In genomic region chr7:138886501-138886917, GRCh38 we compare ENCODE assay signal across 8 cellular contexts.
DNase-seq lines count a peak whose midpoint lies in the region; ATAC-seq, FAIRE-seq and TF ChIP-seq lines count a peak whose summit lies in the region.

No MANE protein-coding gene starts in this region.

- intact Hi-C loops in heart left ventricle (cut with DNase I) (loop anchor here in 9 of 10 donors (2.0 to 10.0 kb wide), 5 partner anchors 94 to 191 kb away; partner anchors contain the start of gene KIAA1549 (in 8 of the 9)), left ventricle myocardium superior (cut with micrococcal nuclease) (loop anchor here (5.0 kb wide), 1 partner anchor 191 kb away; no protein-coding TSS in a partner anchor), OCI-LY7 (cut with micrococcal nuclease; ENCODE audit: unreplicated experiment) (no loop called here), left lung (cut with DNase I) (loop anchor here in 1 of 2 donors (10.0 kb wide), 1 partner anchor 98 kb away; the partner anchor contains the start of gene KIAA1549)

- ATAC-seq in heart left ventricle (peak in 2 of 4 donors; percentile 28 to 47), left ventricle myocardium superior (no peak), GM21528 (IDR thresholded peaks at IDR 0.05; ENCODE audit: low FRiP score, unreplicated experiment) (peak; percentile 83), left lung (peak; percentile 84)

- DNase-seq in heart left ventricle = peak in 1 of 5 donors; percentile 26
- no peak for DNase-seq in left ventricle myocardium superior
- peak; percentile 58 for DNase-seq in HTR-8/SVneo (ENCODE audit: insufficient read length, low spot score)
- DNase-seq in OCI-LY7 (ENCODE audit: low spot score) = peak; percentile 77
- DNase-seq in astrocyte of the hippocampus (ENCODE audit: low read depth, low spot score) = peak; percentile 78
- no peak for DNase-seq in left lung
- peak in 1 of 2 donors; percentile 92 for DNase-seq in tibial nerve (ENCODE audit: low spot score in 2 of 2)

- H3K4me1 ChIP-seq in heart left ventricle = peaks cover 0 to 10% (median under 1%) of the 10 kb centered on the region in 12 donors
- no peaks in the 10 kb centered on the region for H3K4me1 ChIP-seq in OCI-LY7 (ENCODE audit: insufficient read depth, low read length, poor library complexity, severe bottlenecking)
- H3K4me1 ChIP-seq in left lung = no peaks in the 10 kb centered on the region
- peaks cover 0 to 19% (median 0%) of the 10 kb centered on the region in 4 donors for H3K4me1 ChIP-seq in tibial nerve

- H3K9me3 ChIP-seq in heart left ventricle (no peaks in the 10 kb centered on the region), OCI-LY7 (ENCODE audit: low read length) (no peaks in the 10 kb centered on the region), left lung (no peaks in the 10 kb centered on the region), tibial nerve (no peaks in the 10 kb centered on the region)

- BruUV-seq in OCI-LY7 (replicated peaks; lab: Mats Ljungman, UMichigan) = no TSS peak

- H3K79me2 ChIP-seq in OCI-LY7 (ENCODE audit: insufficient read depth, low read depth, low read length) = no peaks in the 10 kb centered on the region

- no peak overlapping the region for H3K4me2 ChIP-seq in OCI-LY7 (ENCODE audit: low read length)

- CTCF ChIA-PET in OCI-LY7 (lab: Charles Lee; ENCODE audit: unreplicated experiment) = interaction anchor here (1.0 to 1.5 kb wide), 2 partner anchors 9 to 13 kb away, joined by 3 to 5 read pairs; no protein-coding TSS in a partner anchor

- 39 to 60% (median 52%) methylated on average over 4 of the region's 4 CpGs for WGBS in heart left ventricle, 4 donors
- WGBS in tibial nerve, 2 donors = 26% methylated on average over 4 of the region's 4 CpGs

- TF ChIP-seq CTCF in heart left ventricle (IDR thresholded peaks at IDR 0.05) (peak; percentile 56 to 74 (median 64)), OCI-LY7 (conservative IDR thresholded peaks at IDR 0.05; ENCODE audit: low read length) (peak; percentile 84), left lung (IDR thresholded peaks at IDR 0.05) (peak; percentile 63 to 79), tibial nerve (IDR thresholded peaks at IDR 0.05) (peak; percentile 45 to 66 (median 55))

- no peak overlapping the region for H3K27ac ChIP-seq in heart left ventricle
- H3K27ac ChIP-seq in OCI-LY7 (ENCODE audit: low read depth, low read length, poor library complexity, severe bottlenecking) = no peak overlapping the region
- no peak overlapping the region for H3K27ac ChIP-seq in left lung
- H3K27ac ChIP-seq in tibial nerve = no peak overlapping the region

- POLR2A ChIA-PET in OCI-LY7 (lab: Charles Lee) = interaction anchor here (0.7 kb wide), 1 partner anchor 366 kb away, joined by 3 read pairs; no protein-coding TSS in a partner anchor

- H3K4me3 ChIP-seq in heart left ventricle (no peak overlapping the region), OCI-LY7 (ENCODE audit: low read depth, low read length, poor library complexity, severe bottlenecking) (no peak overlapping the region), left lung (no peak overlapping the region), tibial nerve (no peak overlapping the region)

- H3K27me3 ChIP-seq in heart left ventricle (no peaks in the 10 kb centered on the region), left lung (no peaks in the 10 kb centered on the region), tibial nerve (no peaks in the 10 kb centered on the region)

- H3K36me3 ChIP-seq in heart left ventricle (no peaks in the 10 kb centered on the region), OCI-LY7 (ENCODE audit: insufficient read depth, low read length) (no peaks in the 10 kb centered on the region), left lung (no peaks in the 10 kb centered on the region), tibial nerve (no peaks in the 10 kb centered on the region)

- no peak for TF ChIP-seq EP300 in tibial nerve (IDR thresholded peaks at IDR 0.05)

- no peak for FAIRE-seq in HTR-8/SVneo (lab: Jason Lieb, UNC)

- TF ChIP-seq POLR2A in heart left ventricle (IDR thresholded peaks at IDR 0.05) (no peak), tibial nerve (IDR thresholded peaks at IDR 0.05) (no peak)

- H2AFZ ChIP-seq in OCI-LY7 (ENCODE audit: low read length) = no peak overlapping the region

- no peaks in the 10 kb centered on the region for H4K20me1 ChIP-seq in OCI-LY7 (ENCODE audit: insufficient read depth, low read length)

- no peaks in the 10 kb centered on the region for H3K9me2 ChIP-seq in OCI-LY7 (ENCODE audit: insufficient read depth, low read length)

Comparison
In these comparisons a context has a peak if more than half of its experiments do, and no peak if none do; other contexts are left out.
1. DNase-seq: peak in HTR-8/SVneo (single experiment), OCI-LY7 (single experiment) and astrocyte of the hippocampus (single experiment); none in left ventricle myocardium superior (single experiment) and left lung (0 of 2).
2. Peak in every context shown above with its lines, with median percentiles within 50 percentile points of each other: CTCF ChIP-seq.